ENCODE assay signal across 23 cellular contexts in genomic region chr16:89140401-89140800, GRCh38. TPM values are rescaled to one million over a fixed set of nuclear protein-coding genes. Genes with fewer than 3 reads are reported as not detected.
"Had no signal": no experiment of that assay in that cellular context is flagged by ENCODE, and none has a peak within 500 bp of the region (broad histone marks: within the 10 kb centered on the region; RNA-seq: fewer than 3 reads in every experiment).

No MANE protein-coding gene starts in this region.

- H3K36me3 Mint-ChIP-seq: natural killer cell treated with Interleukin-12 subunit alpha and Interleukin-12 subunit beta and Interleukin-15 and Interleukin-18, amount 100 ng/mL, for 72 hours; type B pancreatic cell had no signal

- ATAC-seq: effector memory CD8-positive, alpha-beta T cell; gastroesophageal sphincter; left cardiac atrium; natural killer cell treated with Interleukin-12 subunit alpha and Interleukin-12 subunit beta and Interleukin-15 and Interleukin-18, amount 100 ng/mL, for 72 hours; right cardiac atrium; stimulated activated effector memory CD8-positive, alpha-beta T cell treated with anti-CD3 and anti-CD28 coated beads, Interleukin-12 subunit alpha, Interleukin-12 subunit beta, amount 100 ng/mL, for 72 hours; stimulated activated naive CD8-positive, alpha-beta T cell treated with anti-CD3 and anti-CD28 coated beads, Interleukin-15, Interleukin-2, amounts not matched to agents 100 U/mL and 50 U/mL, for 24 hours had no signal

- H3K27me3 Mint-ChIP-seq: dendritic cell treated with granulocyte-macrophage colony-stimulating factor and Interleukin-4, amounts not matched to agents 40 ng/mL and 50 ng/mL, for 4 days; effector memory CD8-positive, alpha-beta T cell; natural killer cell treated with Interleukin-12 subunit alpha and Interleukin-12 subunit beta and Interleukin-15 and Interleukin-18, amount 100 ng/mL, for 72 hours; type B pancreatic cell had no signal

- H3K4me3 Mint-ChIP-seq: dendritic cell treated with granulocyte-macrophage colony-stimulating factor and Interleukin-4, amounts not matched to agents 40 ng/mL and 50 ng/mL, for 4 days; effector memory CD8-positive, alpha-beta T cell; natural killer cell treated with Interleukin-12 subunit alpha and Interleukin-12 subunit beta and Interleukin-15 and Interleukin-18, amount 100 ng/mL, for 72 hours; stimulated activated effector memory CD8-positive, alpha-beta T cell treated with anti-CD3 and anti-CD28 coated beads, Interleukin-12 subunit alpha, Interleukin-12 subunit beta, amount 100 ng/mL, for 72 hours; type B pancreatic cell had no signal

- H3K9me3 Mint-ChIP-seq: dendritic cell treated with granulocyte-macrophage colony-stimulating factor and Interleukin-4, amounts not matched to agents 40 ng/mL and 50 ng/mL, for 4 days; effector memory CD8-positive, alpha-beta T cell; natural killer cell treated with Interleukin-12 subunit alpha and Interleukin-12 subunit beta and Interleukin-15 and Interleukin-18, amount 100 ng/mL, for 72 hours; stimulated activated effector memory CD8-positive, alpha-beta T cell treated with anti-CD3 and anti-CD28 coated beads, Interleukin-12 subunit alpha, Interleukin-12 subunit beta, amount 100 ng/mL, for 72 hours; type B pancreatic cell had no signal

- H3K27ac ChIP-seq: esophagus squamous epithelium, gastroesophageal sphincter, hepatocyte, left ventricle myocardium inferior, suprapubic skin, thyroid gland had no signal

- H3K4me1 ChIP-seq: esophagus squamous epithelium, gastroesophageal sphincter, left ventricle myocardium inferior, suprapubic skin, thyroid gland had no signal

- H3K27ac Mint-ChIP-seq: dendritic cell treated with granulocyte-macrophage colony-stimulating factor and Interleukin-4, amounts not matched to agents 40 ng/mL and 50 ng/mL, for 4 days; effector memory CD8-positive, alpha-beta T cell; natural killer cell treated with Interleukin-12 subunit alpha and Interleukin-12 subunit beta and Interleukin-15 and Interleukin-18, amount 100 ng/mL, for 72 hours; stimulated activated effector memory CD8-positive, alpha-beta T cell treated with anti-CD3 and anti-CD28 coated beads, Interleukin-12 subunit alpha, Interleukin-12 subunit beta, amount 100 ng/mL, for 72 hours; type B pancreatic cell had no signal

- H3K27me3 ChIP-seq: esophagus squamous epithelium, gastroesophageal sphincter, hepatocyte, suprapubic skin, thyroid gland had no signal

- DNase-seq: effector memory CD8-positive, alpha-beta T cell; esophagus squamous epithelium; foreskin fibroblast; left cardiac atrium; left ventricle myocardium inferior; mesenchymal stem cell; midbrain; stimulated activated CD4-positive, alpha-beta T cell treated with anti-CD3 and anti-CD28 coated beads, Interleukin-4, amount 100 ng/mL, for 1 hour; stimulated activated CD8-positive, alpha-beta memory T cell treated with anti-CD3 and anti-CD28 coated beads, Interleukin-4, amount 100 ng/mL, for 48 hours; stimulated activated naive CD8-positive, alpha-beta T cell treated with anti-CD3 and anti-CD28 coated beads, Interleukin-15, Interleukin-2, amounts not matched to agents 100 U/mL and 50 U/mL, for 24 hours; thyroid gland had no signal

- H3K4me3 ChIP-seq: esophagus squamous epithelium, gastroesophageal sphincter, hepatocyte, left ventricle myocardium inferior, lung, smooth muscle cell, suprapubic skin, thyroid gland had no signal

- H3K9me3 ChIP-seq: gastroesophageal sphincter, left ventricle myocardium inferior, suprapubic skin, thyroid gland had no signal

RNA-seq across cellular contexts. Expression of gene CDH15, which starts 31.1 kb away (rescaled TPM):
- total RNA-seq: epithelial cell of proximal tubule; esophagus squamous epithelium; left ventricle myocardium inferior; natural killer cell treated with Interleukin-12 subunit alpha and Interleukin-12 subunit beta and Interleukin-15 and Interleukin-18, amount 100 ng/mL, for 72 hours; thyroid gland had no signal

RNA-seq across cellular contexts. Expression of gene SLC22A31, which starts 59.9 kb away (rescaled TPM):
- total RNA-seq: epithelial cell of proximal tubule, esophagus squamous epithelium, gastroesophageal sphincter, left ventricle myocardium inferior, osteocyte, smooth muscle cell had no signal
